Comparison of ENCODE assay signal across 21 cellular contexts in genomic region chr1:119510046-119510445, GRCh38. TPM values are rescaled to one million over a fixed set of nuclear protein-coding genes. Genes with fewer than 3 reads are reported as not detected.
DNase-seq lines count a peak whose midpoint lies in the region; ATAC-seq, FAIRE-seq and TF ChIP-seq lines count a peak whose summit lies in the region.
"Had no signal": no experiment of that assay in that cellular context is flagged by ENCODE, and none has a peak within 500 bp of the region (broad histone marks: within the 10 kb centered on the region; RNA-seq: fewer than 3 reads in every experiment).

No MANE protein-coding gene starts in this region.

- H4K8ac ChIP-seq in trophoblast cell (ENCODE audit: low read depth, low read length): no peak overlapping the region

- CTCF ChIA-PET in PC-3 (lab: Charles Lee): no interaction called here

- H3K36me3 ChIP-seq in DND-41 (ENCODE audit: insufficient read depth, low read length) (no peaks in the 10 kb centered on the region), PC-3 (ENCODE audit: low read depth, low read length) (no peaks in the 10 kb centered on the region), bronchial epithelial cell (ENCODE audit: control insufficient read depth, insufficient read depth, low read length) (no peaks in the 10 kb centered on the region), trophoblast cell (ENCODE audit: control insufficient read depth in 1 of 2, insufficient read depth in 2 of 2, low read length in 2 of 2) (peaks cover 4 to 6% of the 10 kb centered on the region in 2 experiments)
- H3K36me3 ChIP-seq: BLaER1, HAP-1 had no signal

- no peak overlapping the region for H3K4me3 ChIP-seq in DND-41 (ENCODE audit: low read depth in 1 of 2, low read length in 2 of 2)
- no peak overlapping the region for H3K4me3 ChIP-seq in PC-3 (ENCODE audit: low read length)
- H3K4me3 ChIP-seq in bronchial epithelial cell (ENCODE audit: low read depth, low read length): no peak overlapping the region
- H3K4me3 ChIP-seq in trophoblast cell (ENCODE audit: low read depth, low read length): no peak overlapping the region
- H3K4me3 ChIP-seq: BLaER1, GM23248, HAP-1 had no signal

- TF ChIP-seq CTCF in DND-41 (IDR thresholded peaks at IDR 0.05; ENCODE audit: borderline replicate concordance, extremely low read depth, low read length, poor library complexity, severe bottlenecking): no peak
- no peak for TF ChIP-seq CTCF in PC-3 (conservative IDR thresholded peaks at IDR 0.05; ENCODE audit: low read depth, low read length)
- TF ChIP-seq CTCF in bronchial epithelial cell (IDR thresholded peaks at IDR 0.05; ENCODE audit: insufficient read depth, low read length, severe bottlenecking): no peak

- H2BK120ac ChIP-seq in trophoblast cell (ENCODE audit: insufficient read depth, low read length, poor library complexity): no peak overlapping the region

- FAIRE-seq in bronchial epithelial cell (lab: Jason Lieb, UNC): no peak
- FAIRE-seq: G401.6, GM12891, GM19239, HepG2 had no signal

- WGBS in trophoblast cell (ENCODE audit: extremely low coverage, insufficient coverage, insufficient read length): no CpG with 5 or more reads among the region's 2 CpGs

- peaks cover 4% of the 10 kb centered on the region for H3K27me3 ChIP-seq in DND-41 (ENCODE audit: insufficient read depth, low read length, poor library complexity)
- no peaks in the 10 kb centered on the region for H3K27me3 ChIP-seq in PC-3 (ENCODE audit: low read length)
- peaks cover 1% of the 10 kb centered on the region for H3K27me3 ChIP-seq in bronchial epithelial cell (ENCODE audit: control insufficient read depth, insufficient read depth, low read length)
- no peaks in the 10 kb centered on the region for H3K27me3 ChIP-seq in trophoblast cell (ENCODE audit: insufficient read depth, low read length)
- H3K27me3 ChIP-seq: BLaER1 had no signal

- H2BK12ac ChIP-seq in trophoblast cell (ENCODE audit: low read length): no peak overlapping the region

- H3K4me1 ChIP-seq in DND-41 (ENCODE audit: insufficient read depth, low read length) (no peaks in the 10 kb centered on the region), PC-3 (ENCODE audit: insufficient read depth, low read length) (peaks cover 8% of the 10 kb centered on the region; the same call in 1 of the 2 replicates), trophoblast cell (ENCODE audit: control insufficient read depth in 1 of 2, insufficient read depth in 2 of 2, low read length in 2 of 2) (peaks cover 3 to 10% of the 10 kb centered on the region in 2 experiments)
- H3K4me1 ChIP-seq: BLaER1, HAP-1 had no signal

- intact Hi-C loops in PC-3 (cut with micrococcal nuclease): no loop called here

- H2AFZ ChIP-seq in DND-41 (ENCODE audit: low read depth, low read length): no peak overlapping the region
- no peak overlapping the region for H2AFZ ChIP-seq in PC-3 (ENCODE audit: low read length)
- H2AFZ ChIP-seq in trophoblast cell (ENCODE audit: insufficient read depth, low read length, poor library complexity): no peak overlapping the region
- H2AFZ ChIP-seq: GM23248 had no signal

- H3K79me2 ChIP-seq in DND-41 (ENCODE audit: insufficient read depth, low read length) (no peaks in the 10 kb centered on the region), PC-3 (ENCODE audit: low read length) (no peaks in the 10 kb centered on the region), trophoblast cell (ENCODE audit: control insufficient read depth, insufficient read depth, low read length, poor library complexity) (peaks cover 4% of the 10 kb centered on the region)

- H3K4ac ChIP-seq in trophoblast cell (ENCODE audit: low read depth, low read length): no peak overlapping the region

- no peaks in the 10 kb centered on the region for H3F3A ChIP-seq in PC-3 (ENCODE audit: low read length, unreplicated experiment)

- no peak overlapping the region for H2AK5ac ChIP-seq in trophoblast cell (ENCODE audit: low read length)

- H3K9me2 ChIP-seq in PC-3 (replicated peaks; ENCODE audit: low read length): no peaks in the 10 kb centered on the region

- H3K9ac ChIP-seq in DND-41 (ENCODE audit: low read depth, low read length) (no peak overlapping the region), PC-3 (ENCODE audit: low read length) (no peak overlapping the region), trophoblast cell (ENCODE audit: low read length) (no peak overlapping the region)
- H3K9ac ChIP-seq: BLaER1, GM23248 had no signal

- DNase-seq in DND-41 (peak; percentile 5), PC-3 (peak; percentile 36), bronchial epithelial cell (ENCODE audit: low read depth) (peak; percentile 15), trophoblast cell (peak; percentile 92 to 93), NCI-H1092 treated with DMSO at 0.1 percent for 48 hours (lab: John Stamatoyannopoulos, UW) (no peak), cerebellum (ENCODE audit: low spot score) (no peak)
- DNase-seq: 8988T; CD4-positive, alpha-beta memory T cell; DMS153; GM23248 had no signal

- H3K4me2 ChIP-seq in DND-41 (ENCODE audit: insufficient read depth, low read length) (no peak overlapping the region), PC-3 (ENCODE audit: low read length) (no peak overlapping the region), trophoblast cell (ENCODE audit: low read length) (no peak overlapping the region)
- H3K4me2 ChIP-seq: BLaER1 had no signal

- H3K18ac ChIP-seq in trophoblast cell (ENCODE audit: low read length): no peak overlapping the region

- no peak overlapping the region for H3K27ac ChIP-seq in DND-41 (ENCODE audit: low read length)
- H3K27ac ChIP-seq in PC-3 (ENCODE audit: low read length): no peak overlapping the region
- H3K27ac ChIP-seq in trophoblast cell (ENCODE audit: low read depth, low read length): no peak overlapping the region
- H3K27ac ChIP-seq: BLaER1, GM23248 had no signal

- no peak overlapping the region for H4K12ac ChIP-seq in trophoblast cell (ENCODE audit: low read depth, low read length)

- H2BK5ac ChIP-seq in trophoblast cell (ENCODE audit: low read depth, low read length, poor library complexity): no peak overlapping the region

- H4K20me1 ChIP-seq in DND-41 (ENCODE audit: insufficient read depth, low read length) (no peaks in the 10 kb centered on the region), PC-3 (ENCODE audit: low read length) (no peaks in the 10 kb centered on the region)
- H4K20me1 ChIP-seq: BLaER1 had no signal

- peaks cover 11% of the 10 kb centered on the region for H3K79me1 ChIP-seq in trophoblast cell (ENCODE audit: low read length)

- POLR2A ChIA-PET in PC-3 (lab: Charles Lee; ENCODE audit: unreplicated experiment): no interaction called here

- no peak overlapping the region for H4K91ac ChIP-seq in trophoblast cell (ENCODE audit: low read depth, low read length)

- H3K14ac ChIP-seq in trophoblast cell (ENCODE audit: low read length): no peak overlapping the region

- no peak overlapping the region for H3K23ac ChIP-seq in trophoblast cell (ENCODE audit: low read length)

- peak; percentile 42; the same call in 1 of the 3 replicates for ATAC-seq in DND-41 (ENCODE audit: insufficient read depth, low read depth)
- no peak for ATAC-seq in PC-3
- no peak for ATAC-seq in GM21717 (IDR thresholded peaks at IDR 0.05; ENCODE audit: unreplicated experiment)
- ATAC-seq: HepG2 had no signal

- H3K9me3 ChIP-seq in DND-41 (ENCODE audit: insufficient read depth, low read length, severe bottlenecking): no peaks in the 10 kb centered on the region
- no peaks in the 10 kb centered on the region for H3K9me3 ChIP-seq in PC-3 (ENCODE audit: low read length)
- no peaks in the 10 kb centered on the region for H3K9me3 ChIP-seq in trophoblast cell (ENCODE audit: insufficient read depth, low read depth, low read length)
- H3K9me3 ChIP-seq: BLaER1, HAP-1 had no signal

- BruUV-seq in PC-3 (replicated peaks; lab: Mats Ljungman, UMichigan): no TSS peak

RNA-seq across cellular contexts. Expression of gene HSD3B1, which starts 3.0 kb away (rescaled TPM):
- total RNA-seq in PC-3 (2014; rRNA removed) (not detected in 2 replicates), bronchial epithelial cell (not detected in 2 replicates), cerebellum (not detected)
- 250 and 277 TPM in 2 replicates for polyA plus RNA-seq in trophoblast cell (2013)
- total RNA-seq: A673; CD4-positive, alpha-beta memory T cell; GM23248; H4; HepG2 had no signal
- polyA plus RNA-seq: AG04450; CD14-positive monocyte; CD4-positive, alpha-beta memory T cell; GM23248; HepG2 had no signal

Comparison
In these comparisons a context has a peak if more than half of its experiments do, and no peak if none do; other contexts are left out.
1. DNase-seq: peak in DND-41 (single experiment), PC-3 (single experiment), bronchial epithelial cell (single experiment) and trophoblast cell (2 of 2); none in NCI-H1092 treated with DMSO at 0.1 percent for 48 hours (single experiment) and cerebellum (single experiment).